26 cellular contexts compared by ENCODE assay signal in genomic region chrX:82081027-82081426, GRCh38.
DNase-seq lines count a peak whose midpoint lies in the region; ATAC-seq and TF ChIP-seq lines count a peak whose summit lies in the region.
"Had no signal": no experiment of that assay in that cellular context is flagged by ENCODE, and none has a peak within 500 bp of the region (broad histone marks: within the 10 kb centered on the region; RNA-seq: fewer than 3 reads in every experiment).

No MANE protein-coding gene starts in this region.

- TF ChIP-seq CTCF in AG09319 (IDR thresholded peaks at IDR 0.05; ENCODE audit: low read depth, low read length) (peak; percentile 12; the same call in 1 of the 2 replicates), H9 (conservative IDR thresholded peaks at IDR 0.05) (peak; percentile 43; the same call in 2 of the 3 replicates), OCI-LY1 (IDR thresholded peaks at IDR 0.05; ENCODE audit: low read length) (peak; percentile 7; the same call in 1 of the 2 replicates), glutamatergic neuron (IDR thresholded peaks at IDR 0.05; ENCODE audit: partially characterized antibody, unreplicated experiment) (peak; percentile 48)

- H3K27ac Mint-ChIP-seq in H9 (no peak overlapping the region), glutamatergic neuron (ENCODE audit: unreplicated experiment) (no peak overlapping the region)
- H3K27ac Mint-ChIP-seq: activated CD4-positive, alpha-beta T cell treated with anti-CD3 and anti-CD28 coated beads, Interleukin-2, amount 10 ng/mL, durations not matched to agents 7 days and 5 days; activated T-helper 2 cell treated with anti-CD3 and anti-CD28 coated beads, Interferon-gamma antibody, Interleukin-2, Interleukin-4, amounts not matched to agents 10 μg/mL and 5 μg/mL and 100 μg/mL, durations not matched to agents 14 hours and 24 hours and 36 hours; IgD-negative memory B cell; mesothelial cell of epicardium; natural killer cell treated with Interleukin-12 subunit alpha and Interleukin-12 subunit beta and Interleukin-15 and Interleukin-18, amount 100 ng/mL, for 72 hours; stimulated activated naive B cell treated with anti-CD40 and anti-IgM and Interleukin-4, amounts not matched to agents 10 μg/mL and 1 μg/mL and 100 μg/mL, for 72 hours had no signal

- H3K27me3 ChIP-seq in H9 (ENCODE audit: insufficient read depth, low read length) (no peaks in the 10 kb centered on the region), OCI-LY1 (ENCODE audit: insufficient read depth, low read length) (no peaks in the 10 kb centered on the region), MG63 (no peaks in the 10 kb centered on the region)
- H3K27me3 ChIP-seq: body of pancreas, tibial artery had no signal

- WGBS in H9 (ENCODE audit: extremely low coverage, insufficient read length, low lambda C conversion rate): no CpG with 5 or more reads among the region's 1 CpG

- ATAC-seq in HG03097 (IDR thresholded peaks at IDR 0.05; ENCODE audit: low FRiP score, unreplicated experiment): no peak
- ATAC-seq: body of pancreas; left colon; natural killer cell treated with Interleukin-12 subunit alpha and Interleukin-12 subunit beta and Interleukin-15 and Interleukin-18, amount 100 ng/mL, for 72 hours; stimulated activated naive B cell treated with anti-CD40 and anti-IgM and Interleukin-4, amounts not matched to agents 10 μg/mL and 1 μg/mL and 100 μg/mL, for 72 hours had no signal

- H3K9ac ChIP-seq in H9 (ENCODE audit: extremely low read depth, insufficient read length, low read length): no peak overlapping the region
- no peak overlapping the region for H3K9ac ChIP-seq in OCI-LY1 (ENCODE audit: low read length)

- no peak overlapping the region for H3K4me3 ChIP-seq in OCI-LY1 (ENCODE audit: low read depth, low read length, poor library complexity, severe bottlenecking)
- no peak overlapping the region for H3K4me3 ChIP-seq in MG63
- H3K4me3 ChIP-seq: body of pancreas, tibial artery had no signal

- H3K23me2 ChIP-seq in H9 (ENCODE audit: insufficient read length, low read depth, low read length, poor library complexity, severe bottlenecking): no peaks in the 10 kb centered on the region

- H2BK120ac ChIP-seq in H9 (ENCODE audit: low read depth, low read length, poor library complexity, severe bottlenecking): no peak overlapping the region

- H3K4me2 ChIP-seq in H9 (ENCODE audit: insufficient read depth, insufficient read length, low read length) (no peak overlapping the region), OCI-LY1 (ENCODE audit: low read length) (no peak overlapping the region)

- no peak overlapping the region for H3K4ac ChIP-seq in H9 (ENCODE audit: low read depth, low read length)

- H3K27ac ChIP-seq in H9 (ENCODE audit: insufficient read length, low read depth, low read length) (no peak overlapping the region), OCI-LY1 (ENCODE audit: low read depth, low read length, poor library complexity, severe bottlenecking) (no peak overlapping the region)
- H3K27ac ChIP-seq: body of pancreas, tibial artery had no signal

- H2BK15ac ChIP-seq in H9 (ENCODE audit: low read depth, low read length): no peak overlapping the region

- H3K14ac ChIP-seq in H9 (ENCODE audit: insufficient read depth, low read length): no peak overlapping the region

- H3K4me1 ChIP-seq in H9 (ENCODE audit: insufficient read depth, low read length) (no peaks in the 10 kb centered on the region), OCI-LY1 (ENCODE audit: insufficient read depth, low read length, severe bottlenecking) (no peaks in the 10 kb centered on the region)
- H3K4me1 ChIP-seq: body of pancreas had no signal

- H3K9me3 ChIP-seq in H9 (ENCODE audit: control insufficient read depth, low read depth, low read length): peaks cover 56% of the 10 kb centered on the region
- no peaks in the 10 kb centered on the region for H3K9me3 ChIP-seq in OCI-LY1 (ENCODE audit: low read length)
- H3K9me3 ChIP-seq in MG63: no peaks in the 10 kb centered on the region
- H3K9me3 ChIP-seq: body of pancreas had no signal

- DNase-seq in AG09319 (ENCODE audit: extremely low read depth, low read depth): no peak
- no peak for DNase-seq in H9
- DNase-seq in glutamatergic neuron: no peak
- no peak for DNase-seq in putamen (ENCODE audit: low spot score)
- no peak for DNase-seq in MG63
- no peak for DNase-seq in occipital lobe (lab: John Stamatoyannopoulos, UW)
- DNase-seq: activated CD4-positive, alpha-beta T cell treated with anti-CD3 and anti-CD28 coated beads, Interleukin-2, amount 10 ng/mL, durations not matched to agents 7 days and 5 days; activated CD8-positive, alpha-beta memory T cell treated with anti-CD3 and anti-CD28 coated beads, Interleukin-2, amount 50 U/mL, for 4 hours; AML-193; body of pancreas; EL; left colon; NCI-H1048; NCI-H2081 treated with DMSO at 0.1 percent for 48 hours; NCI-H510A; posterior cingulate gyrus; SIG-M5; stimulated activated CD4-positive, alpha-beta T cell treated with anti-CD3 and anti-CD28 coated beads, Interleukin-1b, Interleukin-23, amount 100 ng/mL, for 48 hours; stimulated activated naive B cell treated with anti-CD40 and anti-IgM and Interleukin-4, amounts not matched to agents 10 μg/mL and 1 μg/mL and 100 μg/mL, for 72 hours; tibial artery had no signal

- H3F3A ChIP-seq in OCI-LY1 (ENCODE audit: insufficient read depth, low read length): no peaks in the 10 kb centered on the region

- H3K56ac ChIP-seq in H9 (ENCODE audit: insufficient read length, low read depth, low read length): no peak overlapping the region

- no peak overlapping the region for H2BK5ac ChIP-seq in H9 (ENCODE audit: insufficient read length, low read length)

- H4K91ac ChIP-seq in H9 (ENCODE audit: insufficient read length, low read depth, low read length): no peak overlapping the region

- H3K23ac ChIP-seq in H9 (ENCODE audit: insufficient read length, low read depth, low read length): no peak overlapping the region

- H3K9me2 ChIP-seq in OCI-LY1 (ENCODE audit: low read depth, low read length): no peaks in the 10 kb centered on the region

- no peak overlapping the region for H3K18ac ChIP-seq in H9 (ENCODE audit: insufficient read length, low read depth, low read length)

- H3K79me2 ChIP-seq in H9 (ENCODE audit: insufficient read depth, low read length) (no peaks in the 10 kb centered on the region), OCI-LY1 (ENCODE audit: insufficient read depth, low read length) (no peaks in the 10 kb centered on the region)

- no peaks in the 10 kb centered on the region for H3K4me1 Mint-ChIP-seq in H9
- no peaks in the 10 kb centered on the region for H3K4me1 Mint-ChIP-seq in glutamatergic neuron (ENCODE audit: low read depth, unreplicated experiment)
- H3K4me1 Mint-ChIP-seq: activated CD4-positive, alpha-beta T cell treated with anti-CD3 and anti-CD28 coated beads, Interleukin-2, amount 10 ng/mL, durations not matched to agents 7 days and 5 days; IgD-negative memory B cell; mesothelial cell of epicardium; stimulated activated naive B cell treated with anti-CD40 and anti-IgM and Interleukin-4, amounts not matched to agents 10 μg/mL and 1 μg/mL and 100 μg/mL, for 72 hours had no signal

- H3K27me3 Mint-ChIP-seq in H9 (ENCODE audit: low read depth) (peaks cover 1% of the 10 kb centered on the region; the same call in 1 of the 2 replicates), glutamatergic neuron (ENCODE audit: unreplicated experiment) (no peaks in the 10 kb centered on the region)
- H3K27me3 Mint-ChIP-seq: activated CD4-positive, alpha-beta T cell treated with anti-CD3 and anti-CD28 coated beads, Interleukin-2, amount 10 ng/mL, durations not matched to agents 7 days and 5 days; IgD-negative memory B cell; natural killer cell treated with Interleukin-12 subunit alpha and Interleukin-12 subunit beta and Interleukin-15 and Interleukin-18, amount 100 ng/mL, for 72 hours; stimulated activated naive B cell treated with anti-CD40 and anti-IgM and Interleukin-4, amounts not matched to agents 10 μg/mL and 1 μg/mL and 100 μg/mL, for 72 hours had no signal

- H3K4me3 Mint-ChIP-seq in H9 (no peak overlapping the region), glutamatergic neuron (ENCODE audit: unreplicated experiment) (no peak overlapping the region)
- H3K4me3 Mint-ChIP-seq: activated CD4-positive, alpha-beta T cell treated with anti-CD3 and anti-CD28 coated beads, Interleukin-2, amount 10 ng/mL, durations not matched to agents 7 days and 5 days; IgD-negative memory B cell; mesothelial cell of epicardium; natural killer cell treated with Interleukin-12 subunit alpha and Interleukin-12 subunit beta and Interleukin-15 and Interleukin-18, amount 100 ng/mL, for 72 hours; stimulated activated naive B cell treated with anti-CD40 and anti-IgM and Interleukin-4, amounts not matched to agents 10 μg/mL and 1 μg/mL and 100 μg/mL, for 72 hours had no signal

- H2BK20ac ChIP-seq in H9 (ENCODE audit: low read depth, low read length, poor library complexity, severe bottlenecking): no peak overlapping the region

- no peak overlapping the region for H2AK5ac ChIP-seq in H9 (ENCODE audit: insufficient read length, low read length)

- H4K20me1 ChIP-seq in H9 (ENCODE audit: control insufficient read depth, insufficient read depth, insufficient read length): no peaks in the 10 kb centered on the region
- no peaks in the 10 kb centered on the region for H4K20me1 ChIP-seq in OCI-LY1 (ENCODE audit: insufficient read depth, low read length)

- H3K9me3 Mint-ChIP-seq in H9 (peaks cover 79 to 82% of the 10 kb centered on the region in 2 experiments), glutamatergic neuron (ENCODE audit: unreplicated experiment) (peaks cover 2% of the 10 kb centered on the region)
- H3K9me3 Mint-ChIP-seq: natural killer cell treated with Interleukin-12 subunit alpha and Interleukin-12 subunit beta and Interleukin-15 and Interleukin-18, amount 100 ng/mL, for 72 hours had no signal

- no peak overlapping the region for H4K5ac ChIP-seq in H9 (ENCODE audit: insufficient read length, low read depth, low read length)

- H2BK12ac ChIP-seq in H9 (ENCODE audit: insufficient read length, low read depth, low read length): no peak overlapping the region

- H3K36me3 ChIP-seq in OCI-LY1 (ENCODE audit: insufficient read depth, low read length) (no peaks in the 10 kb centered on the region), MG63 (no peaks in the 10 kb centered on the region)
- H3K36me3 ChIP-seq: tibial artery had no signal

- H3K36me3 Mint-ChIP-seq in H9 (ENCODE audit: insufficient read depth in 1 of 3, low read depth in 3 of 3) (peaks cover 8 to 17% (median 14%) of the 10 kb centered on the region in 3 experiments), glutamatergic neuron (ENCODE audit: unreplicated experiment) (no peaks in the 10 kb centered on the region)
- H3K36me3 Mint-ChIP-seq: IgD-negative memory B cell; mesothelial cell of epicardium; natural killer cell treated with Interleukin-12 subunit alpha and Interleukin-12 subunit beta and Interleukin-15 and Interleukin-18, amount 100 ng/mL, for 72 hours; stimulated activated naive B cell treated with anti-CD40 and anti-IgM and Interleukin-4, amounts not matched to agents 10 μg/mL and 1 μg/mL and 100 μg/mL, for 72 hours had no signal

- H3K79me1 ChIP-seq in H9 (ENCODE audit: insufficient read depth, low read depth, low read length, poor library complexity, severe bottlenecking): no peaks in the 10 kb centered on the region

- H3T11ph ChIP-seq in H9 (ENCODE audit: low read length): no peak overlapping the region

- H2AFZ ChIP-seq in H9 (ENCODE audit: low read length): no peak overlapping the region
- H2AFZ ChIP-seq in OCI-LY1 (ENCODE audit: low read length): no peak overlapping the region

- H4K8ac ChIP-seq in H9 (replicated peaks; ENCODE audit: insufficient read length, low read depth, low read length): no peak overlapping the region
